ENCODE assay signal across 9 cellular contexts in the genomic region with DNA sequence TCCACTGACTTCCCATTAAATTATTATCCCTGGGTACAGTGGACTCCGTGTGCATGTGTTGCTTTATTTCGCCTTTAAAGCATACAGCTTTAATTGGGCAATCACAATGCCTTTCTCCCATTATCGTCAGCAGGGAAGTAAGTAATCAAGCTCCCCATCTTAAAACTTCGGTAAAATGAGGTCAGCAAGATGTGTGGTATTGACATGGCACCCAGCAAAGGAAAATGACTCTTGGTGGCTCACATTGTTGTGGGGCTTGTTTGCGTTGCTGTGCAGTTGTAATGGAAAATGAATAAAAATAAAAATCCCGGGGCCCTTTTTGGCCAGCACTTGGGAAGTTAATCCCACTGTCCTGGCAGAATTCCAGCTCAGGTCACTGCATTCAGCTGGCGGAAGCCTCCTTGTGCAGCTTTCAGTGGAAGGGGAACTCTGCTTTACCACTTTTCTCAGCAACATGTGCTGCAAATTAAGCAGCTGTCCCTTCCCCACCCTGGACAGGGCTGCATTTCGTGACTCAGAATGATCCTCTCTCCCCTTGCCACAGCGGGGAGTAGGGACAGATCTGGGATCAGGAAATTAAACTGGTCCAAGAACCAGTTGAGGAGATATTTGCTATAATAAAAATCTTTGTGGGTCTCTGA. TPM values are rescaled to one million over a fixed set of nuclear protein-coding genes. Genes with fewer than 3 reads are reported as not detected.
A peak's percentile ranks its signal among the peaks of the same experiment; 100 is the strongest.
DNase-seq lines count a peak whose midpoint lies in the region; ATAC-seq, FAIRE-seq and TF ChIP-seq lines count a peak whose summit lies in the region.
"Had no signal": no experiment of that assay in that cellular context is flagged by ENCODE, and none has a peak within 500 bp of the region (broad histone marks: within the 10 kb centered on the region; RNA-seq: fewer than 3 reads in every experiment).

No MANE protein-coding gene starts in this region.

- CTCF ChIA-PET in A549 (lab: Yijun Ruan, JAX) = interaction anchor here (1.3 to 2.4 kb wide), 3 partner anchors 18 to 164 kb away, joined by 6 to 12 read pairs (median 7); no protein-coding TSS in a partner anchor

- peak overlapping the region; percentile 97 to 99 for H3K27ac ChIP-seq in A549
- peak overlapping the region in 2 of 5 donors; percentile 37 to 41 for H3K27ac ChIP-seq in adrenal gland
- no peak overlapping the region for H3K27ac ChIP-seq in left lung

- no peak for TF ChIP-seq POLR2A in A549 (IDR thresholded peaks at IDR 0.05; ENCODE audit: low read length)
- no peak for TF ChIP-seq POLR2A in adrenal gland (IDR thresholded peaks at IDR 0.05)

- peak in 1 of 2 experiments; percentile 35; a peak in 3 of 6 replicates for ATAC-seq in A549
- peak; percentile 34 for ATAC-seq in left lung

- H3K27me3 ChIP-seq in adrenal gland = no peaks in the 10 kb centered on the region
- no peaks in the 10 kb centered on the region for H3K27me3 ChIP-seq in left lung

- H3K4me2 ChIP-seq in A549 = peak overlapping the region; percentile 77

- TF ChIP-seq RAD21 in A549 (conservative IDR thresholded peaks at IDR 0.05 in 1 of 2, IDR thresholded peaks at IDR 0.05 in 1 of 2) = peak in 1 of 2 experiments; percentile 5; a peak in 1 of 5 replicates

- TF ChIP-seq EP300 in A549 (IDR thresholded peaks at IDR 0.05) = no peak; a peak in 1 of 5 replicates

- H3K4me1 ChIP-seq in A549 (peaks cover 68% of the 10 kb centered on the region), adrenal gland (replicated peaks in 1 of 2) (peaks cover 19 to 43% of the 10 kb centered on the region in 2 donors), left lung (peaks cover 13 to 32% of the 10 kb centered on the region in 2 donors)

- peak in 1 of 2 experiments; percentile 83 for DNase-seq in A549 (ENCODE audit: low read depth in 1 of 2, low spot score in 1 of 2)
- peak; percentile 97 for DNase-seq in LHCN-M2 (ENCODE audit: low read depth)
- peak in 5 of 7 donors; percentile 37 to 69 (median 46) for DNase-seq in adrenal gland
- DNase-seq in left lung = peak in 1 of 2 donors; percentile 51
- no peak for DNase-seq in ACHN
- DNase-seq in activated T-cell treated with anti-CD3 and anti-CD28 coated beads, Interleukin-2, amount 50 U/mL, for 1 hour = no peak
- no peak for DNase-seq in COLO829 (ENCODE audit: low spot score)
- DNase-seq in stimulated activated CD4-positive, alpha-beta T cell treated with anti-CD3 and anti-CD28 coated beads, Interleukin-4, amount 100 ng/mL, for 4 hours = no peak
- DNase-seq: DND-41 had no signal

- TF ChIP-seq CTCF in A549 (IDR thresholded peaks at IDR 0.05) (no peak), adrenal gland (IDR thresholded peaks at IDR 0.05) (no peak), left lung (IDR thresholded peaks at IDR 0.05) (no peak)

- no peak overlapping the region for H3K4me3 ChIP-seq in A549
- H3K4me3 ChIP-seq in adrenal gland = no peak overlapping the region
- H3K4me3 ChIP-seq in left lung = no peak overlapping the region

- H3K9me3 ChIP-seq in A549 = no peaks in the 10 kb centered on the region
- H3K9me3 ChIP-seq in adrenal gland (replicated peaks in 1 of 3) = no peaks in the 10 kb centered on the region
- no peaks in the 10 kb centered on the region for H3K9me3 ChIP-seq in left lung

- POLR2A ChIA-PET in A549 (lab: Yijun Ruan, JAX) = interaction anchor here (1.0 to 1.8 kb wide), 3 partner anchors 12 to 19 kb away, joined by 3 to 13 read pairs (median 6); a partner anchor contains a TSS

- in situ Hi-C loops in ACHN (cut with HindIII; ENCODE audit: low pct_ligation_motif_present, low pct_unique_long_range_greater_than_20kb, low sequenced_read_pairs) = no loop called here

- FAIRE-seq in A549 (lab: Jason Lieb, UNC) = no peak

- WGBS in A549 (ENCODE audit: missing lambda C conversion rate) = 18% methylated on average over 9 of the region's 9 CpGs
- WGBS in adrenal gland, 4 donors = 37 to 40% (median 39%) methylated on average over 9 of the region's 9 CpGs

- intact Hi-C loops in adrenal gland (cut with DNase I) (no loop called here), left lung (cut with DNase I) (no loop called here)

- H3K36me3 ChIP-seq in adrenal gland (replicated peaks in 1 of 2) = no peaks in the 10 kb centered on the region
- no peaks in the 10 kb centered on the region for H3K36me3 ChIP-seq in left lung

TF ChIP-seq in A549, 52 proteins besides CTCF, POLR2A, EP300 and RAD21 (continues in another document):
- peak in 1 of 2 experiments; percentile 55; a peak in 1 of 5 replicates for TF ChIP-seq JUN (IDR thresholded peaks at IDR 0.05)
- peak; percentile 41; the same call in 1 of the 2 replicates for TF ChIP-seq GATA3 (IDR thresholded peaks at IDR 0.05; ENCODE audit: borderline replicate concordance)
- no peak for TF ChIP-seq CHD2 (IDR thresholded peaks at IDR 0.05; ENCODE audit: low read length, partially characterized antibody)
- TF ChIP-seq NPAS2 (CRISPR knock-in tag; IDR thresholded peaks at IDR 0.05; ENCODE audit: borderline replicate concordance) = no peak
- no peak for TF ChIP-seq FOSB (CRISPR knock-in tag; IDR thresholded peaks at IDR 0.05)
- TF ChIP-seq, protein P1, sequence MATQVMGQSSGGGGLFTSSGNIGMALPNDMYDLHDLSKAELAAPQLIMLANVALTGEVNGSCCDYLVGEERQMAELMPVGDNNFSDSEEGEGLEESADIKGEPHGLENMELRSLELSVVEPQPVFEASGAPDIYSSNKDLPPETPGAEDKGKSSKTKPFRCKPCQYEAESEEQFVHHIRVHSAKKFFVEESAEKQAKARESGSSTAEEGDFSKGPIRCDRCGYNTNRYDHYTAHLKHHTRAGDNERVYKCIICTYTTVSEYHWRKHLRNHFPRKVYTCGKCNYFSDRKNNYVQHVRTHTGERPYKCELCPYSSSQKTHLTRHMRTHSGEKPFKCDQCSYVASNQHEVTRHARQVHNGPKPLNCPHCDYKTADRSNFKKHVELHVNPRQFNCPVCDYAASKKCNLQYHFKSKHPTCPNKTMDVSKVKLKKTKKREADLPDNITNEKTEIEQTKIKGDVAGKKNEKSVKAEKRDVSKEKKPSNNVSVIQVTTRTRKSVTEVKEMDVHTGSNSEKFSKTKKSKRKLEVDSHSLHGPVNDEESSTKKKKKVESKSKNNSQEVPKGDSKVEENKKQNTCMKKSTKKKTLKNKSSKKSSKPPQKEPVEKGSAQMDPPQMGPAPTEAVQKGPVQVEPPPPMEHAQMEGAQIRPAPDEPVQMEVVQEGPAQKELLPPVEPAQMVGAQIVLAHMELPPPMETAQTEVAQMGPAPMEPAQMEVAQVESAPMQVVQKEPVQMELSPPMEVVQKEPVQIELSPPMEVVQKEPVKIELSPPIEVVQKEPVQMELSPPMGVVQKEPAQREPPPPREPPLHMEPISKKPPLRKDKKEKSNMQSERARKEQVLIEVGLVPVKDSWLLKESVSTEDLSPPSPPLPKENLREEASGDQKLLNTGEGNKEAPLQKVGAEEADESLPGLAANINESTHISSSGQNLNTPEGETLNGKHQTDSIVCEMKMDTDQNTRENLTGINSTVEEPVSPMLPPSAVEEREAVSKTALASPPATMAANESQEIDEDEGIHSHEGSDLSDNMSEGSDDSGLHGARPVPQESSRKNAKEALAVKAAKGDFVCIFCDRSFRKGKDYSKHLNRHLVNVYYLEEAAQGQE (IDR thresholded peaks at IDR 0.05) = no peak
- no peak for TF ChIP-seq NR3C1 (IDR thresholded peaks at IDR 0.05)
- no peak for TF ChIP-seq HOXA7 (CRISPR knock-in tag; IDR thresholded peaks at IDR 0.05)
- TF ChIP-seq, protein P2, sequence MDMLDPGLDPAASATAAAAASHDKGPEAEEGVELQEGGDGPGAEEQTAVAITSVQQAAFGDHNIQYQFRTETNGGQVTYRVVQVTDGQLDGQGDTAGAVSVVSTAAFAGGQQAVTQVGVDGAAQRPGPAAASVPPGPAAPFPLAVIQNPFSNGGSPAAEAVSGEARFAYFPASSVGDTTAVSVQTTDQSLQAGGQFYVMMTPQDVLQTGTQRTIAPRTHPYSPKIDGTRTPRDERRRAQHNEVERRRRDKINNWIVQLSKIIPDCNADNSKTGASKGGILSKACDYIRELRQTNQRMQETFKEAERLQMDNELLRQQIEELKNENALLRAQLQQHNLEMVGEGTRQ (IDR thresholded peaks at IDR 0.05) = no peak
- no peak for TF ChIP-seq MAFK (IDR thresholded peaks at IDR 0.05; ENCODE audit: partially characterized antibody)
- TF ChIP-seq, protein P3, sequence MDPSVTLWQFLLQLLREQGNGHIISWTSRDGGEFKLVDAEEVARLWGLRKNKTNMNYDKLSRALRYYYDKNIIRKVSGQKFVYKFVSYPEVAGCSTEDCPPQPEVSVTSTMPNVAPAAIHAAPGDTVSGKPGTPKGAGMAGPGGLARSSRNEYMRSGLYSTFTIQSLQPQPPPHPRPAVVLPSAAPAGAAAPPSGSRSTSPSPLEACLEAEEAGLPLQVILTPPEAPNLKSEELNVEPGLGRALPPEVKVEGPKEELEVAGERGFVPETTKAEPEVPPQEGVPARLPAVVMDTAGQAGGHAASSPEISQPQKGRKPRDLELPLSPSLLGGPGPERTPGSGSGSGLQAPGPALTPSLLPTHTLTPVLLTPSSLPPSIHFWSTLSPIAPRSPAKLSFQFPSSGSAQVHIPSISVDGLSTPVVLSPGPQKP (IDR thresholded peaks at IDR 0.05; ENCODE audit: low read depth, low read length) = no peak
- no peak for TF ChIP-seq MAZ (IDR thresholded peaks at IDR 0.05; ENCODE audit: borderline replicate concordance, low read depth, low read length)
- TF ChIP-seq BHLHE40 (IDR thresholded peaks at IDR 0.05; ENCODE audit: low read depth, low read length) = no peak
- TF ChIP-seq KDM1A (IDR thresholded peaks at IDR 0.05; ENCODE audit: low read depth) = no peak
- TF ChIP-seq, protein P4, sequence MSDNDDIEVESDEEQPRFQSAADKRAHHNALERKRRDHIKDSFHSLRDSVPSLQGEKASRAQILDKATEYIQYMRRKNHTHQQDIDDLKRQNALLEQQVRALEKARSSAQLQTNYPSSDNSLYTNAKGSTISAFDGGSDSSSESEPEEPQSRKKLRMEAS (IDR thresholded peaks at IDR 0.05) = peak; percentile 70; the same call in 1 of the 2 replicates
- no peak for TF ChIP-seq MYC (IDR thresholded peaks at IDR 0.05; ENCODE audit: borderline replicate concordance, low read length)
- TF ChIP-seq ZFP36 (IDR thresholded peaks at IDR 0.05; ENCODE audit: borderline replicate concordance, partially characterized antibody) = no peak
- TF ChIP-seq CBX8 (IDR thresholded peaks at IDR 0.05) = no peak
- TF ChIP-seq CHD4 (IDR thresholded peaks at IDR 0.05; ENCODE audit: borderline replicate concordance) = no peak
- no peak for TF ChIP-seq KDM5A (IDR thresholded peaks at IDR 0.05)

RNA-seq across cellular contexts. Expression of a gene that starts 13.9 kb away (rescaled TPM):
- polyA plus RNA-seq in A549 (2011; rRNA removed) = 415 and 431 TPM in 2 replicates
- polyA plus RNA-seq in A549 (2012; cell fraction: cytosol; rRNA removed) = 264 and 317 TPM in 2 replicates
- 658 and 717 TPM in 2 replicates for polyA plus RNA-seq in A549 (2012; cell fraction: nucleus; rRNA removed)
- 328 to 356 TPM (median 342 TPM) in 3 replicates for polyA plus RNA-seq in A549 (2017; fragmentation: RNase III; extraction: RNeasy Plus Mini Kit Qiagen cat#74134 plus additional on column Dnase treatment)
- polyA minus RNA-seq in A549 (2011; rRNA and poly(A)+ RNA removed) = 375 and 407 TPM in 2 replicates
- total RNA-seq in LHCN-M2 (2014; rRNA removed) = 114 and 132 TPM in 2 replicates
- polyA plus RNA-seq in LHCN-M2 (2012) = 73.9 TPM
- 100 to 1,000 TPM in 7 of 8 donors, 10 to 100 TPM in 1; 94.7 to 312 (median 121) TPM for total RNA-seq in adrenal gland
- polyA plus RNA-seq in adrenal gland = 100 to 1,000 TPM in 1 of 3 donors, 10 to 100 TPM in 2; 20.8 to 198 (median 27.1) TPM
- 100 to 1,000 TPM; 204 to 258 TPM for total RNA-seq in left lung

Comparison
In these comparisons a context has a peak if more than half of its experiments do, and no peak if none do; other contexts are left out.
1. DNase-seq: peak in LHCN-M2 (single experiment) and adrenal gland (5 of 7); none in ACHN (single experiment), activated T-cell treated with anti-CD3 and anti-CD28 coated beads, Interleukin-2, amount 50 U/mL, for 1 hour (single experiment), COLO829 (single experiment) and stimulated activated CD4-positive, alpha-beta T cell treated with anti-CD3 and anti-CD28 coated beads, Interleukin-4, amount 100 ng/mL, for 4 hours (0 of 2).
2. H3K27ac ChIP-seq: peak in A549 (2 of 2); none in left lung (0 of 2).